Comparison of ENCODE assay signal across 1 cellular context in the genomic region with DNA sequence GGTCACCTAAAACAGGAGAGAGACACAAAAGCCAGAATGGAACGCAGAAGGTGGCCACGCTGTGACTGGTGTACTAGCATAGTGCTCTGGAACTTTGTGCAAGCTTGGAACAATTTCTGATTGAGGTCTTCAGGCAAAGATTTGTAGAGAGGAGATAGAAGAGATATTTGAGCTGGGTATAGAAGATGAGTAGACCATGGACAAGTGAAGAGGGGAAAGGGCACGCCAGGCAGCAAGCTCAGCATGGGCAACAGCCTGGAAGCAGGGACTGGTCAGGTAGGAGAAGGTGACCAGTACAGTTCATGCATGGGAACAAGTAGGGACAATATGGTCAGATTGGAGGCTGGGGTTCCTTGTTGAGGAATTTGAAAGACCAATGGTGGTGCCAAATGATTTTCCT.
A peak's percentile ranks its signal among the peaks of the same experiment; 100 is the strongest.
TF ChIP-seq lines count a peak whose summit lies in the region.

No MANE protein-coding gene starts in this region.

TF ChIP-seq in HepG2, 621 proteins besides CTCF, POLR2A, EP300 and RAD21:
- TF ChIP-seq ZFP82 (CRISPR knock-in tag; IDR thresholded peaks at IDR 0.05; ENCODE audit: borderline replicate concordance) (no peak), ZFP1 (CRISPR knock-in tag; IDR thresholded peaks at IDR 0.05) (peak; percentile 98; the same call in 1 of the 2 replicates)
